ENCODE assay signal across 18 cellular contexts in genomic region chr1:84268346-84268745, GRCh38.
"Had no signal": no experiment of that assay in that cellular context is flagged by ENCODE, and none has a peak within 500 bp of the region (broad histone marks: within the 10 kb centered on the region; RNA-seq: fewer than 3 reads in every experiment).

No MANE protein-coding gene starts in this region.

- H3K9me3 Mint-ChIP-seq: activated CD8-positive, alpha-beta T cell treated with anti-CD3 and anti-CD28 coated beads for 36 hours; activated naive CD4-positive, alpha-beta T cell treated with anti-CD3 and anti-CD28 coated beads, Interleukin-2, amount 10 ng/mL, durations not matched to agents 7 days and 5 days; activated T-cell treated with anti-CD3 and anti-CD28 coated beads, Interleukin-2, amount 50 U/mL, for 72 hours; activated T-helper 2 cell treated with anti-CD3 and anti-CD28 coated beads, Interferon-gamma antibody, Interleukin-2, Interleukin-4, amounts not matched to agents 10 μg/mL and 5 μg/mL and 100 μg/mL, durations not matched to agents 14 hours and 24 hours and 36 hours; T-helper 1 cell treated with Interleukin-12 subunit alpha and Interleukin-12 subunit beta and Interleukin-4 antibody, amounts not matched to agents 30 μg/mL and 1 μg/mL, for 36 hours had no signal

- ATAC-seq: activated CD4-positive, CD25-positive, alpha-beta regulatory T cell treated with anti-CD3 and anti-CD28 coated beads, Interleukin-2, amount 50 U/mL, for 24 hours; activated CD8-positive, alpha-beta T cell treated with anti-CD3 and anti-CD28 coated beads for 36 hours; activated T-cell treated with anti-CD3 and anti-CD28 coated beads, Interleukin-2, amount 50 U/mL, for 72 hours had no signal

- H3K27me3 ChIP-seq: brain microvascular endothelial cell had no signal

- H3K27me3 Mint-ChIP-seq: activated CD8-positive, alpha-beta T cell treated with anti-CD3 and anti-CD28 coated beads for 36 hours; activated naive CD4-positive, alpha-beta T cell treated with anti-CD3 and anti-CD28 coated beads, Interleukin-2, amount 10 ng/mL, durations not matched to agents 7 days and 5 days; activated naive CD8-positive, alpha-beta T cell treated with anti-CD3 and anti-CD28 coated beads for 36 hours had no signal

- H3K36me3 Mint-ChIP-seq: activated naive CD4-positive, alpha-beta T cell treated with anti-CD3 and anti-CD28 coated beads, Interleukin-2, amount 10 ng/mL, durations not matched to agents 7 days and 5 days; activated naive CD8-positive, alpha-beta T cell treated with anti-CD3 and anti-CD28 coated beads for 36 hours had no signal

- H3K4me3 Mint-ChIP-seq: activated CD8-positive, alpha-beta T cell treated with anti-CD3 and anti-CD28 coated beads for 36 hours; activated naive CD4-positive, alpha-beta T cell treated with anti-CD3 and anti-CD28 coated beads, Interleukin-2, amount 10 ng/mL, durations not matched to agents 7 days and 5 days; activated naive CD8-positive, alpha-beta T cell treated with anti-CD3 and anti-CD28 coated beads for 36 hours; activated T-cell treated with anti-CD3 and anti-CD28 coated beads, Interleukin-2, amount 50 U/mL, for 72 hours; T-helper 1 cell treated with Interleukin-12 subunit alpha and Interleukin-12 subunit beta and Interleukin-4 antibody, amounts not matched to agents 30 μg/mL and 1 μg/mL, for 36 hours had no signal

- H3K36me3 ChIP-seq: brain microvascular endothelial cell had no signal

- DNase-seq: activated CD4-positive, alpha-beta T cell treated with anti-CD3 and anti-CD28 coated beads for 4 hours; activated CD8-positive, alpha-beta memory T cell treated with anti-CD3 and anti-CD28 coated beads, Interleukin-2, amount 50 U/mL, for 4 hours; activated CD8-positive, alpha-beta T cell treated with anti-CD3 and anti-CD28 coated beads for 36 hours; activated gamma-delta T cell treated with Interleukin-2 at 50 U/mL for 16 hours; activated naive CD4-positive, alpha-beta T cell treated with anti-CD3 and anti-CD28 coated beads, Interleukin-2, amount 10 ng/mL, durations not matched to agents 7 days and 5 days; activated naive CD8-positive, alpha-beta T cell treated with anti-CD3 and anti-CD28 coated beads for 36 hours; activated T-cell treated with anti-CD3 and anti-CD28 coated beads, Interleukin-2, amount 50 U/mL, for 72 hours; brain microvascular endothelial cell; KG1; NCI-H1092 treated with DMSO at 0.1 percent for 48 hours; NCI-H1436; NCI-H1694 treated with DMSO at 0.1 percent for 48 hours; NCI-H2171; NCI-H2227 treated with DMSO at 0.1 percent for 48 hours; NCI-H446 treated with DMSO at 0.1 percent for 48 hours had no signal

- H3K27ac Mint-ChIP-seq: activated CD8-positive, alpha-beta T cell treated with anti-CD3 and anti-CD28 coated beads for 36 hours; activated naive CD4-positive, alpha-beta T cell treated with anti-CD3 and anti-CD28 coated beads, Interleukin-2, amount 10 ng/mL, durations not matched to agents 7 days and 5 days; activated naive CD8-positive, alpha-beta T cell treated with anti-CD3 and anti-CD28 coated beads for 36 hours; activated T-cell treated with anti-CD3 and anti-CD28 coated beads, Interleukin-2, amount 50 U/mL, for 72 hours; activated T-helper 2 cell treated with anti-CD3 and anti-CD28 coated beads, Interferon-gamma antibody, Interleukin-2, Interleukin-4, amounts not matched to agents 10 μg/mL and 5 μg/mL and 100 μg/mL, durations not matched to agents 14 hours and 24 hours and 36 hours; T-helper 1 cell treated with Interleukin-12 subunit alpha and Interleukin-12 subunit beta and Interleukin-4 antibody, amounts not matched to agents 30 μg/mL and 1 μg/mL, for 36 hours had no signal
